In the genomic region with DNA sequence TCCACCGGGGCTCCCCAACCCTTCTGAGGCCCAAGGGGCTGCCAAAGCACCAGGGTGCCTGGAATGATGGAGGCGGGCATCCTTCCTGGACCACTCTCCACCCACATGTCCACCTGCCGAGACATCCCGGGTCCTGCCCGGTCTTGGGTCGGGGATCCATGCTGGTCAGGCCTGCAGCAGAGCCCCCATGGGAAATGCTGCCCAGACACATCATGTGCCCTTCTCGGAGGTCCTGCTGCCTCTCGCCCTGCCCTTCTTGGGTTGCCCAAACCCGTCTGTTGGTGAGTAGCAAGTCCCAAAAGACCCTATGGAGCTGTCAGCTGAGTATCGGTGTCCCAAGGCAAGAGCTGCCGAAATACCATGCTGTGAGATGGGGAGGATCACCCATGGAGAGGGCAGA, we compare ENCODE assay signal across 29 cellular contexts.
"Had no signal": no experiment of that assay in that cellular context is flagged by ENCODE, and none has a peak within 500 bp of the region (broad histone marks: within the 10 kb centered on the region; RNA-seq: fewer than 3 reads in every experiment).

No MANE protein-coding gene starts in this region.

- H3K4me1 ChIP-seq: neural progenitor cell, prostate gland had no signal

- H3K9ac ChIP-seq: neural progenitor cell had no signal

- H3K27me3 ChIP-seq: hepatocyte, neural progenitor cell, pancreas, sigmoid colon, suprapubic skin, tibial artery, upper lobe of right lung had no signal

- H3K4me1 Mint-ChIP-seq: nephron progenitor cell, neural progenitor cell had no signal

- DNase-seq: head of caudate nucleus; islet precursor cell; lower lobe of right lung; mammary epithelial cell; mesenchymal stem cell; naive B cell; natural killer cell; nephron progenitor cell; retina; sigmoid colon; small intestine; spleen; stimulated activated CD4-positive, alpha-beta T cell treated with anti-CD3 and anti-CD28 coated beads, Interleukin-4, amount 100 ng/mL, for 24 hours; stimulated activated naive CD4-positive, alpha-beta T cell; tibial artery; trophoblast cell; upper lobe of right lung had no signal

- H3K27ac ChIP-seq: hepatocyte, lower lobe of right lung, neural progenitor cell, pancreas, prostate gland, sigmoid colon, spleen, suprapubic skin, thoracic aorta, tibial artery, upper lobe of right lung had no signal

- ATAC-seq: left lobe of liver; lower lobe of right lung; natural killer cell; pancreas; right cardiac atrium; stimulated activated effector memory CD8-positive, alpha-beta T cell treated with anti-CD3 and anti-CD28 coated beads, Interleukin-12 subunit alpha, Interleukin-12 subunit beta, amount 100 ng/mL, for 72 hours; upper lobe of right lung had no signal

- H3K36me3 Mint-ChIP-seq: naive B cell; natural killer cell; stimulated activated effector memory CD8-positive, alpha-beta T cell treated with anti-CD3 and anti-CD28 coated beads, Interleukin-12 subunit alpha, Interleukin-12 subunit beta, amount 100 ng/mL, for 72 hours had no signal

- H3K27me3 Mint-ChIP-seq: stimulated activated naive CD8-positive, alpha-beta T cell treated with anti-CD3 and anti-CD28 coated beads, Interleukin-15, Interleukin-2, amounts not matched to agents 100 ng/mL and 50 ng/mL, for 24 hours had no signal

- H3K4me2 ChIP-seq: hepatocyte, neural progenitor cell had no signal

- H3K4me3 ChIP-seq: hepatocyte, lower lobe of right lung, neural progenitor cell, pancreas, prostate gland, sigmoid colon, spleen, suprapubic skin, thoracic aorta, tibial artery, upper lobe of right lung had no signal

- FAIRE-seq: pancreas, small intestine, urothelium cell line had no signal

- H2AFZ ChIP-seq: hepatocyte, neural progenitor cell had no signal

- H3K4me3 Mint-ChIP-seq: mesothelial cell of epicardium; naive B cell; natural killer cell; nephron progenitor cell; neural progenitor cell; stimulated activated effector memory CD8-positive, alpha-beta T cell treated with anti-CD3 and anti-CD28 coated beads, Interleukin-12 subunit alpha, Interleukin-12 subunit beta, amount 100 ng/mL, for 72 hours; stimulated activated naive CD8-positive, alpha-beta T cell treated with anti-CD3 and anti-CD28 coated beads, Interleukin-15, Interleukin-2, amounts not matched to agents 100 ng/mL and 50 ng/mL, for 24 hours had no signal

- H3K27ac Mint-ChIP-seq: mesothelial cell of epicardium; naive B cell; natural killer cell; nephron progenitor cell; neural progenitor cell; stimulated activated effector memory CD8-positive, alpha-beta T cell treated with anti-CD3 and anti-CD28 coated beads, Interleukin-12 subunit alpha, Interleukin-12 subunit beta, amount 100 ng/mL, for 72 hours; stimulated activated naive CD8-positive, alpha-beta T cell treated with anti-CD3 and anti-CD28 coated beads, Interleukin-15, Interleukin-2, amounts not matched to agents 100 ng/mL and 50 ng/mL, for 24 hours had no signal

- H3K36me3 ChIP-seq: lower lobe of right lung, neural progenitor cell, pancreas, prostate gland, sigmoid colon, spleen, suprapubic skin, thoracic aorta, upper lobe of right lung had no signal

- H3K9me3 ChIP-seq: lower lobe of right lung, pancreas, prostate gland, sigmoid colon, spleen, suprapubic skin, thoracic aorta, tibial artery, upper lobe of right lung had no signal

- H3K79me2 ChIP-seq: hepatocyte had no signal
